Comparison of ENCODE assay signal across 10 cellular contexts in the genomic region with DNA sequence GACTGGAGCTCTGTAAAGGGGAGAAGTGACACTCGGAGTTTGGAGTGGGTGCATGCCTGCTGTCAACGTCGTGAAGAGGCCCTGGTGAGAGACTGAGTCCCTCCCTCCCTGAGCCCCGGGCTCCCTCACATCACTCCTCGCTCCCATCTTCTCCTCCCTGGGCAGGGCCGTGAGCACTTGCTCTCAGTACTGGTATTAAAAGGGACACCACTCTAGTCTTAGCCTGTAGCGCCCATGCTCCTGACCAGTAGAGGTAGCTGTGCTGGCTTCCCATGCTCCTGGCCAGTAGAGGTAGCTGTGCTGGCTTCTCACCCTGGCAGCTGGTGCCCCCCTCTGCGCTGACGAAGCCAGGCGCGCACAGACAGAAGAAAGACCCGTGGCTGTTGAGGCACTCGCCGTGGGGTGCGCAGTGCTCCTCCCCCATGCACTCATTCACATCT. TPM values are rescaled to one million over a fixed set of nuclear protein-coding genes. Genes with fewer than 3 reads are reported as not detected.
A peak's percentile ranks its signal among the peaks of the same experiment; 100 is the strongest.
DNase-seq lines count a peak whose midpoint lies in the region; ATAC-seq and TF ChIP-seq lines count a peak whose summit lies in the region.
"Had no signal": no experiment of that assay in that cellular context is flagged by ENCODE, and none has a peak within 500 bp of the region (broad histone marks: within the 10 kb centered on the region; RNA-seq: fewer than 3 reads in every experiment).

No MANE protein-coding gene starts in this region.

- no peaks in the 10 kb centered on the region for H3K9me3 Mint-ChIP-seq in nephron progenitor cell

- H3K27ac ChIP-seq in brain microvascular endothelial cell (no peak overlapping the region), dorsolateral prefrontal cortex (no peak overlapping the region)

- H3K4me3 ChIP-seq in GM06990 (replicated peaks; ENCODE audit: low read depth, low read length) (no peak overlapping the region), brain microvascular endothelial cell (ENCODE audit: low read depth, low read length) (no peak overlapping the region), dorsolateral prefrontal cortex (no peak overlapping the region)

- peaks cover 26% of the 10 kb centered on the region for H3K4me1 Mint-ChIP-seq in nephron progenitor cell

- no peak overlapping the region for H3K4me3 Mint-ChIP-seq in nephron progenitor cell
- H3K4me3 Mint-ChIP-seq: T-helper 17 cell had no signal

- TF ChIP-seq CTCF in GM06990 (IDR thresholded peaks at IDR 0.05; ENCODE audit: insufficient read depth, low read length, poor library complexity, severe bottlenecking) (peak; percentile 29), brain microvascular endothelial cell (IDR thresholded peaks at IDR 0.05; ENCODE audit: low read depth, low read length, missing control alignments) (peak; percentile 83), nephron progenitor cell (IDR thresholded peaks at IDR 0.05) (peak; percentile 44), dorsolateral prefrontal cortex (IDR thresholded peaks at IDR 0.05 in 54 of 56, conservative IDR thresholded peaks at IDR 0.05 in 2 of 56; ENCODE audit: low read depth in 1 of 56, partially characterized antibody in 56 of 56) (no peak)

- no peaks in the 10 kb centered on the region for H3K36me3 ChIP-seq in GM06990 (ENCODE audit: control insufficient read depth, insufficient read depth, low read length)
- peaks cover 33% of the 10 kb centered on the region for H3K36me3 ChIP-seq in brain microvascular endothelial cell (replicated peaks)

- intact Hi-C loops in dorsolateral prefrontal cortex (cut with DNase I) = no loop called here

- no peaks in the 10 kb centered on the region for H3K36me3 Mint-ChIP-seq in nephron progenitor cell (ENCODE audit: low read depth)

- in situ Hi-C loops in brain microvascular endothelial cell (cut with HindIII; ENCODE audit: low pct_ligation_motif_present, low sequenced_read_pairs) = no loop called here

- no peaks in the 10 kb centered on the region; the same call in none of the 2 replicates for H3K27me3 ChIP-seq in GM06990 (replicated peaks; ENCODE audit: control insufficient read depth, insufficient read depth, low read length)
- no peaks in the 10 kb centered on the region for H3K27me3 ChIP-seq in brain microvascular endothelial cell (replicated peaks)
- H3K27me3 ChIP-seq in dorsolateral prefrontal cortex = peaks cover 0 to 7% (median 0%) of the 10 kb centered on the region in 45 donors

- peaks cover 8% of the 10 kb centered on the region for H3K27me3 Mint-ChIP-seq in nephron progenitor cell (ENCODE audit: low read depth, poor library complexity)

- ATAC-seq in GM19455 (IDR thresholded peaks at IDR 0.05; ENCODE audit: unreplicated experiment) = no peak
- no peak for ATAC-seq in HG02870 (IDR thresholded peaks at IDR 0.05; ENCODE audit: unreplicated experiment)
- ATAC-seq: T-helper 17 cell had no signal

- no peak for DNase-seq in GM06990 (ENCODE audit: extremely low read depth, insufficient read length)
- peak; percentile 56 for DNase-seq in HuH-7 (ENCODE audit: low spot score)
- DNase-seq in brain microvascular endothelial cell = no peak
- peak; percentile 39 for DNase-seq in nephron progenitor cell
- DNase-seq in DMS153 treated with DMSO at 0.1 percent for 48 hours (lab: John Stamatoyannopoulos, UW; ENCODE audit: unreplicated experiment) = no peak
- DNase-seq in dorsolateral prefrontal cortex = no peak
- DNase-seq: activated gamma-delta T cell treated with Interleukin-2 at 50 U/mL for 16 hours, T-helper 17 cell had no signal

- no peak overlapping the region for H3K27ac Mint-ChIP-seq in nephron progenitor cell
- H3K27ac Mint-ChIP-seq: T-helper 17 cell had no signal

RNA-seq across cellular contexts. Expression of a gene that starts 14.7 kb away (rescaled TPM):
- total RNA-seq in dorsolateral prefrontal cortex = 10 to 100 TPM; 16.2 to 34.8 (median 23.3) TPM

RNA-seq across cellular contexts. Expression of a gene that starts 15.2 kb away (rescaled TPM):
- total RNA-seq in dorsolateral prefrontal cortex = 100 to 1,000 TPM in 2 of 120 experiments, 10 to 100 TPM in 118; 29.1 to 112 (median 57.0) TPM

Comparison
In these comparisons a context has a peak if more than half of its experiments do, and no peak if none do; other contexts are left out.
1. DNase-seq: peak in HuH-7 (single experiment) and nephron progenitor cell (single experiment); none in GM06990 (single experiment), brain microvascular endothelial cell (single experiment), DMS153 treated with DMSO at 0.1 percent for 48 hours (single experiment) and dorsolateral prefrontal cortex (0 of 10).
2. CTCF ChIP-seq: peak in GM06990 (single experiment), brain microvascular endothelial cell (single experiment) and nephron progenitor cell (single experiment); none in dorsolateral prefrontal cortex (0 of 56).